ENCODE assay signal across 2 cellular contexts in the genomic region with DNA sequence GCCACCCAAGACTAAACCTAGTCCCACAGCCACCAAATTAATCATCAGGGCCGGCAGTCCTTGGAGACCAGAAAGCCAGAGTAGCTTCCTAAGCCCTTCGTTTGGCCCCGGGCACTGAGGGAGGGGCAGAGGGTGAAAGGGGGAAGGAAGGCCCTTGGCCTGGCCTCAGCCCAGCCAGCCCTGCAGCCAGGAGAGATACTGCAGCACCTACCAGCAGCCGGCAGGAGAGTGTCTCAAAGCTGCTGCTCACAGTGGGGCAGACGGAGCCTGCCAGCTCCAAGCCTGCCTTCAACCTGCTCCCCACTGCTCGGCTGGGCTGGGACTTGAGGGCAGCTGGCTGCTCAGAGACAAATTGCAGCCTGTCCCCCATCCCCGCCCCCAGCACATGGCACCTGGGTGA. TPM values are rescaled to one million over a fixed set of nuclear protein-coding genes. Genes with fewer than 3 reads are reported as not detected.
"Had no signal": no experiment of that assay in that cellular context is flagged by ENCODE, and none has a peak within 500 bp of the region (broad histone marks: within the 10 kb centered on the region; RNA-seq: fewer than 3 reads in every experiment).

No MANE protein-coding gene starts in this region.

RNA-seq across cellular contexts. Expression of a gene that starts 50.3 kb away (rescaled TPM):
- total RNA-seq: MCF 10A had no signal
- polyA plus RNA-seq: IgD-negative memory B cell had no signal
